9 cellular contexts compared by ENCODE assay signal in the genomic region with DNA sequence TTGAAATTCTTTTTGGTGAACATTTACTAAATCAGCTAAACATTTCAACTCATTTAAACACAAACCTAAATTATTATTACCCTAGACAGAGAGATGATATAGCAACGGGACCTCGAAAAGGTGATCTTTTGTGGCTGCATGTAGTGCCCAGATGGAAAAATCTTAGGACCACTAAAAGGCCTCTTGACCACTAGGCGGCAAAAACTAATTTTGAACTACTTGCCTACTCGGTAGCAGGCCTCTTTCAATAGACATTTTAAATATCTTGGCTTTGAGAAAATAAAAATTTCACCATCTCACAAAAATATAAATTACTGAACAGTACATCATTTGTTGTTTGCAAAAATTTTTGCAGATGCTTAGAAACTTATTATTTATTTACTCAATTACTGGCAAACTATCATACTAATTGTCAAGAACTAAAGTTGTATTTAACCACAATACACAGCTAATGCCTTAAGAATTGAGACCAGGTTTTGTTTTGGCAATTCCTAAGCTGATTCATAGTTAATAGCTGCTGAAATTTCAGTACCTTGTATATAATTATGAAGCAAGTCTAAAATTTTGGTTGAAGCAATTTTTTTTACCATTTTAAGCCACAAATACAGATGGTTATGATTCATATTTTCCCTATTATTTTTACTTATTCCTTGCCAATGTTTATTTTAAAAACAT. TPM values are rescaled to one million over a fixed set of nuclear protein-coding genes. Genes with fewer than 3 reads are reported as not detected.
A peak's percentile ranks its signal among the peaks of the same experiment; 100 is the strongest.
DNase-seq lines count a peak whose midpoint lies in the region; ATAC-seq and TF ChIP-seq lines count a peak whose summit lies in the region.
"Had no signal": no experiment of that assay in that cellular context is flagged by ENCODE, and none has a peak within 500 bp of the region (broad histone marks: within the 10 kb centered on the region; RNA-seq: fewer than 3 reads in every experiment).

No MANE protein-coding gene starts in this region.

- H3K9me3 ChIP-seq in muscle layer of colon (ENCODE audit: low read length): no peaks in the 10 kb centered on the region

- peaks cover 33% of the 10 kb centered on the region for H3K36me3 Mint-ChIP-seq in chondrocyte (ENCODE audit: low read depth)
- H3K36me3 Mint-ChIP-seq in activated CD8-positive, alpha-beta memory T cell treated with anti-CD3 and anti-CD28 coated beads, Interleukin-2, amount 10 ng/mL, durations not matched to agents 7 days and 5 days: no peaks in the 10 kb centered on the region

- peaks cover 30% of the 10 kb centered on the region for H3K36me3 ChIP-seq in muscle layer of colon (ENCODE audit: insufficient read depth, low read length)

- peak overlapping the region; percentile 45 for H3K27ac ChIP-seq in muscle layer of colon (ENCODE audit: low read depth, low read length)

- H3K4me3 Mint-ChIP-seq in chondrocyte (ENCODE audit: unreplicated experiment): peak overlapping the region; percentile 25
- no peak overlapping the region for H3K4me3 Mint-ChIP-seq in activated CD8-positive, alpha-beta memory T cell treated with anti-CD3 and anti-CD28 coated beads, Interleukin-2, amount 10 ng/mL, durations not matched to agents 7 days and 5 days

- peaks cover 79% of the 10 kb centered on the region for H3K4me1 Mint-ChIP-seq in chondrocyte (ENCODE audit: low read depth)
- peaks cover 5% of the 10 kb centered on the region for H3K4me1 Mint-ChIP-seq in activated CD8-positive, alpha-beta memory T cell treated with anti-CD3 and anti-CD28 coated beads, Interleukin-2, amount 10 ng/mL, durations not matched to agents 7 days and 5 days

- no peak for ATAC-seq in HG02763 (IDR thresholded peaks at IDR 0.05; ENCODE audit: unreplicated experiment)
- ATAC-seq in activated CD8-positive, alpha-beta memory T cell treated with anti-CD3 and anti-CD28 coated beads, Interleukin-2, amount 10 ng/mL, durations not matched to agents 7 days and 5 days: no peak

- H3K27ac Mint-ChIP-seq in chondrocyte (ENCODE audit: unreplicated experiment): peak overlapping the region; percentile 93
- no peak overlapping the region for H3K27ac Mint-ChIP-seq in activated CD8-positive, alpha-beta memory T cell treated with anti-CD3 and anti-CD28 coated beads, Interleukin-2, amount 10 ng/mL, durations not matched to agents 7 days and 5 days

- H3K9me3 Mint-ChIP-seq in chondrocyte (ENCODE audit: low read depth): no peaks in the 10 kb centered on the region
- no peaks in the 10 kb centered on the region for H3K9me3 Mint-ChIP-seq in activated CD8-positive, alpha-beta memory T cell treated with anti-CD3 and anti-CD28 coated beads, Interleukin-2, amount 10 ng/mL, durations not matched to agents 7 days and 5 days (ENCODE audit: low read depth)

- TF ChIP-seq CTCF in AG10803 (conservative IDR thresholded peaks at IDR 0.05; ENCODE audit: low read length): peak; percentile 73
- TF ChIP-seq CTCF in chondrocyte (IDR thresholded peaks at IDR 0.05): peak; percentile 73

- H3K4me1 ChIP-seq in muscle layer of colon (ENCODE audit: insufficient read depth, low read length): peaks cover 28% of the 10 kb centered on the region

- CTCF ChIA-PET in activated CD8-positive, alpha-beta memory T cell treated with anti-CD3 and anti-CD28 coated beads, Interleukin-2, amount 10 ng/mL, durations not matched to agents 7 days and 5 days (lab: Charles Lee): no interaction called here

- H3K4me3 ChIP-seq in AG10803 (ENCODE audit: low read length): peak overlapping the region; percentile 30
- no peak overlapping the region for H3K4me3 ChIP-seq in muscle layer of colon (ENCODE audit: low read depth in 1 of 2, low read length in 2 of 2)

- H3K27me3 ChIP-seq in muscle layer of colon (ENCODE audit: control insufficient read depth in 1 of 2, insufficient read depth in 2 of 2, low read length in 2 of 2): no peaks in the 10 kb centered on the region

- no peak overlapping the region for H3K9ac ChIP-seq in muscle layer of colon (ENCODE audit: low read length)

- peak; percentile 97 for DNase-seq in AG10803 (ENCODE audit: low read depth)
- peak; percentile 73 for DNase-seq in LHCN-M2 (ENCODE audit: low read depth)
- no peak for DNase-seq in chondrocyte (ENCODE audit: low spot score)
- no peak for DNase-seq in NOMO-1 treated with DMSO at 0.1 percent for 48 hours (lab: John Stamatoyannopoulos, UW; ENCODE audit: unreplicated experiment)
- DNase-seq in OCI-M2 (lab: John Stamatoyannopoulos, UW; ENCODE audit: unreplicated experiment): no peak
- no peak for DNase-seq in activated CD8-positive, alpha-beta memory T cell treated with anti-CD3 and anti-CD28 coated beads, Interleukin-2, amount 10 ng/mL, durations not matched to agents 7 days and 5 days
- DNase-seq: DND-41 had no signal

- no peaks in the 10 kb centered on the region for H3K27me3 Mint-ChIP-seq in chondrocyte (ENCODE audit: low read depth)
- peaks cover 2% of the 10 kb centered on the region for H3K27me3 Mint-ChIP-seq in activated CD8-positive, alpha-beta memory T cell treated with anti-CD3 and anti-CD28 coated beads, Interleukin-2, amount 10 ng/mL, durations not matched to agents 7 days and 5 days

RNA-seq across cellular contexts. Expression of gene COL3A1, which starts 9.4 kb away (rescaled TPM):
- 569 and 602 TPM in 2 replicates for total RNA-seq in LHCN-M2 (2014; rRNA removed)
- polyA plus RNA-seq in LHCN-M2 (2012): 167 TPM
- 7,827 to 10,007 TPM (median 8,099 TPM) in 3 replicates for total RNA-seq in chondrocyte
- total RNA-seq in activated CD8-positive, alpha-beta memory T cell treated with anti-CD3 and anti-CD28 coated beads, Interleukin-2, amount 10 ng/mL, durations not matched to agents 7 days and 5 days: under 1 TPM in 1 of 2 experiments, not detected in 1; 0.23 TPM

Comparison
In these comparisons a context has a peak if more than half of its experiments do, and no peak if none do; other contexts are left out.
1. DNase-seq: peak in AG10803 (single experiment) and LHCN-M2 (single experiment); none in chondrocyte (single experiment), NOMO-1 treated with DMSO at 0.1 percent for 48 hours (single experiment), OCI-M2 (single experiment) and activated CD8-positive, alpha-beta memory T cell treated with anti-CD3 and anti-CD28 coated beads, Interleukin-2, amount 10 ng/mL, durations not matched to agents 7 days and 5 days (single experiment).
2. RNA of gene COL3A1, which starts 9.4 kb away (total RNA-seq): 7,827 to 10,007 TPM in chondrocyte and 569 to 602 TPM in LHCN-M2; 0.23 TPM in activated CD8-positive, alpha-beta memory T cell treated with anti-CD3 and anti-CD28 coated beads, Interleukin-2, amount 10 ng/mL, durations not matched to agents 7 days and 5 days; every median in the first group is over 100 times any median in the second.